Comparison of ENCODE assay signal across 11 cellular contexts in genomic region chr4:84019626-84020025, GRCh38.
"Had no signal": no experiment of that assay in that cellular context is flagged by ENCODE, and none has a peak within 500 bp of the region (broad histone marks: within the 10 kb centered on the region; RNA-seq: fewer than 3 reads in every experiment).

No MANE protein-coding gene starts in this region.

- H3K36me3 ChIP-seq: HAP-1 had no signal

- H3K9me3 Mint-ChIP-seq: GM23338, H9, HFFc6 had no signal

- H3K9ac ChIP-seq: GM23248 had no signal

- H3K9me3 ChIP-seq: HAP-1 had no signal

- H3K4me3 Mint-ChIP-seq: GM23338, H9, HFFc6 had no signal

- DNase-seq: GM23248, GOT3, H7, H9, HCEC 1CT, HFFc6 had no signal

- H3K4me2 ChIP-seq: GM23338 had no signal

- FAIRE-seq: H1, H54 had no signal

- H3K27ac Mint-ChIP-seq: GM23338, H9, HFFc6 had no signal

- H2AFZ ChIP-seq: GM23248, GM23338 had no signal

- H3K4me1 ChIP-seq: HAP-1 had no signal

- H3K4me3 ChIP-seq: GM23248, GM23338, HAP-1 had no signal

- ATAC-seq: GM23338, HCT116 had no signal

- H3K27ac ChIP-seq: GM23248 had no signal
